7 cellular contexts compared by ENCODE assay signal in the genomic region with DNA sequence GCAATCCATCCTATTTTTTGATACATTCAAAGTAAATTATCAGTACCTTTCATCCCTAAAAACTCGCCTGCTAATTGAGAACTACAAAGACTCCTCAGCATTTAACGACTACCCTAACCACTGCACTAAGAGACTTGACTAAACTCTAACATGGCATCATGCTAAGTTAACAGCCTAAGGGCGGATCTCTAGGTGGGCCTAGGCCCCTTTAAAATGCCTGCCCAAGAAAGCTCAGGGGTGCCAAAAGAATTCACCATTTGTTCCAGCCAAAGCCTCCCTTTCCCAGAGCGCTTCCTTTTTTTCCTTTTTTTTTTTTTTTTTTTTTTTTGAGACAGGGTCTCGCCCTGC. TPM values are rescaled to one million over a fixed set of nuclear protein-coding genes. Genes with fewer than 3 reads are reported as not detected.
DNase-seq lines count a peak whose midpoint lies in the region; ATAC-seq and TF ChIP-seq lines count a peak whose summit lies in the region.

No MANE protein-coding gene starts in this region.

- peaks cover 0 to 11% of the 10 kb centered on the region in 2 experiments; a peak in 2 of 4 replicates for H3K36me3 ChIP-seq in HCT116 (ENCODE audit: control insufficient read depth in 1 of 2, insufficient read depth in 2 of 2, low read length in 2 of 2)
- peaks cover 6% of the 10 kb centered on the region; the same call in 1 of the 2 replicates for H3K36me3 ChIP-seq in SK-N-MC (ENCODE audit: insufficient read depth, low read length)
- peaks cover 0 to 18% (median 5%) of the 10 kb centered on the region in 4 donors for H3K36me3 ChIP-seq in sigmoid colon

- RAD21 ChIA-PET in HCT116 (lab: Charles Lee; ENCODE audit: low non-redundant PET in 1 of 2, low total read pairs in 2 of 2, uncharacterized antibody in 2 of 2, unreplicated experiment in 2 of 2), result no interaction called here

- H3K9ac ChIP-seq in HCT116 (ENCODE audit: low read length), result peak overlapping the region; percentile 77
- peak overlapping the region; percentile 79 for H3K9ac ChIP-seq in SK-N-MC (ENCODE audit: insufficient read length)

- H3K9me3 ChIP-seq in HCT116 (ENCODE audit: control insufficient read depth in 1 of 2, insufficient read depth in 1 of 2, low read depth in 1 of 2, low read length in 2 of 2) (no peaks in the 10 kb centered on the region), SK-N-MC (ENCODE audit: low read depth, low read length) (no peaks in the 10 kb centered on the region), sigmoid colon (no peaks in the 10 kb centered on the region)

- TF ChIP-seq EP300 in sigmoid colon (IDR thresholded peaks at IDR 0.05), result no peak

- POLR2A ChIA-PET in HCT116 (lab: Charles Lee), result no interaction called here

- H3K27me3 ChIP-seq in HCT116 (ENCODE audit: insufficient read depth, low read length), result no peaks in the 10 kb centered on the region
- no peaks in the 10 kb centered on the region for H3K27me3 ChIP-seq in foreskin keratinocyte
- H3K27me3 ChIP-seq in sigmoid colon, result no peaks in the 10 kb centered on the region

- H3K4me3 ChIP-seq in HCT116 (replicated peaks in 1 of 2; ENCODE audit: low read depth in 1 of 2, low read length in 2 of 2), result peak overlapping the region; percentile 69 to 78
- peak overlapping the region; percentile 83 for H3K4me3 ChIP-seq in SK-N-MC
- H3K4me3 ChIP-seq in sigmoid colon, result peak overlapping the region; percentile 75 to 94 (median 83)

- H3K4me2 ChIP-seq in HCT116 (ENCODE audit: low read length), result peak overlapping the region; percentile 81

- H2AFZ ChIP-seq in HCT116 (ENCODE audit: low read depth, low read length, poor library complexity, severe bottlenecking), result peak overlapping the region; percentile 94

- 51 to 58% methylated on average over 5 of the region's 5 CpGs for WGBS in sigmoid colon, 2 donors

- BruUV-seq in HCT116 (replicated peaks; lab: Mats Ljungman, UMichigan), result TSS peak; percentile 98

- H3K4me1 ChIP-seq in HCT116 (ENCODE audit: control insufficient read depth in 1 of 2, insufficient read depth in 2 of 2, low read length in 2 of 2) (peaks cover 4 to 23% of the 10 kb centered on the region in 2 experiments; a peak in 3 of 4 replicates), foreskin keratinocyte (peaks cover 3% of the 10 kb centered on the region), sigmoid colon (peaks cover 0 to 20% (median 15%) of the 10 kb centered on the region in 4 donors)

- ATAC-seq in HCT116 (peak; percentile 25), foreskin keratinocyte (peak; percentile 4), GM19467 (IDR thresholded peaks at IDR 0.05; ENCODE audit: unreplicated experiment) (no peak)

- H4K20me1 ChIP-seq in HCT116 (ENCODE audit: insufficient read depth), result no peaks in the 10 kb centered on the region

- TF ChIP-seq POLR2A in HCT116 (IDR thresholded peaks at IDR 0.05; ENCODE audit: borderline replicate concordance, extremely low read depth, insufficient read depth, insufficient read length), result no peak
- TF ChIP-seq POLR2A in sigmoid colon (IDR thresholded peaks at IDR 0.05), result no peak

- H3K27ac ChIP-seq in HCT116 (ENCODE audit: low read depth, low read length), result peak overlapping the region; percentile 37
- H3K27ac ChIP-seq in SK-N-MC, result peak overlapping the region; percentile 46; the same call in 1 of the 2 replicates
- peak overlapping the region; percentile 28 for H3K27ac ChIP-seq in foreskin keratinocyte
- peak overlapping the region; percentile 69 to 80 (median 78) for H3K27ac ChIP-seq in sigmoid colon

- DNase-seq in HCT116 (ENCODE audit: low read depth, low spot score) (no peak), SK-N-MC (ENCODE audit: low read depth, low spot score) (no peak), foreskin keratinocyte (no peak), sigmoid colon (no peak), OCI-M2 (lab: John Stamatoyannopoulos, UW; ENCODE audit: unreplicated experiment) (no peak), KG1 (lab: John Stamatoyannopoulos, UW) (no peak)

- CTCF ChIA-PET in HCT116 (lab: Charles Lee), result no interaction called here

- TF ChIP-seq RAD21 in HCT116 (IDR thresholded peaks at IDR 0.05; ENCODE audit: low read depth), result no peak

- no peaks in the 10 kb centered on the region for H3K9me2 ChIP-seq in HCT116 (ENCODE audit: insufficient read depth)

- TF ChIP-seq CTCF in HCT116 (IDR thresholded peaks at IDR 0.05 in 2 of 3, conservative IDR thresholded peaks at IDR 0.05 in 1 of 3; ENCODE audit: borderline replicate concordance in 1 of 3, insufficient read depth in 1 of 3, low read depth in 2 of 3, low read length in 2 of 3) (no peak), foreskin keratinocyte (conservative IDR thresholded peaks at IDR 0.05) (no peak), sigmoid colon (IDR thresholded peaks at IDR 0.05) (no peak)

- H3K79me2 ChIP-seq in HCT116 (ENCODE audit: insufficient read depth, low read length), result peaks cover 21% of the 10 kb centered on the region

- intact Hi-C loops in HCT116 (cut with micrococcal nuclease) (no loop called here), sigmoid colon (cut with DNase I) (loop anchor here (2.0 to 10.0 kb wide), 3 partner anchors 76 to 163 kb away; a partner anchor contains a TSS)

TF ChIP-seq in HCT116, 20 proteins besides CTCF, POLR2A, EP300 and RAD21:
- TF ChIP-seq POLR2AphosphoS5 (IDR thresholded peaks at IDR 0.05; ENCODE audit: low read depth, low read length), result no peak
- TF ChIP-seq, protein P1, sequence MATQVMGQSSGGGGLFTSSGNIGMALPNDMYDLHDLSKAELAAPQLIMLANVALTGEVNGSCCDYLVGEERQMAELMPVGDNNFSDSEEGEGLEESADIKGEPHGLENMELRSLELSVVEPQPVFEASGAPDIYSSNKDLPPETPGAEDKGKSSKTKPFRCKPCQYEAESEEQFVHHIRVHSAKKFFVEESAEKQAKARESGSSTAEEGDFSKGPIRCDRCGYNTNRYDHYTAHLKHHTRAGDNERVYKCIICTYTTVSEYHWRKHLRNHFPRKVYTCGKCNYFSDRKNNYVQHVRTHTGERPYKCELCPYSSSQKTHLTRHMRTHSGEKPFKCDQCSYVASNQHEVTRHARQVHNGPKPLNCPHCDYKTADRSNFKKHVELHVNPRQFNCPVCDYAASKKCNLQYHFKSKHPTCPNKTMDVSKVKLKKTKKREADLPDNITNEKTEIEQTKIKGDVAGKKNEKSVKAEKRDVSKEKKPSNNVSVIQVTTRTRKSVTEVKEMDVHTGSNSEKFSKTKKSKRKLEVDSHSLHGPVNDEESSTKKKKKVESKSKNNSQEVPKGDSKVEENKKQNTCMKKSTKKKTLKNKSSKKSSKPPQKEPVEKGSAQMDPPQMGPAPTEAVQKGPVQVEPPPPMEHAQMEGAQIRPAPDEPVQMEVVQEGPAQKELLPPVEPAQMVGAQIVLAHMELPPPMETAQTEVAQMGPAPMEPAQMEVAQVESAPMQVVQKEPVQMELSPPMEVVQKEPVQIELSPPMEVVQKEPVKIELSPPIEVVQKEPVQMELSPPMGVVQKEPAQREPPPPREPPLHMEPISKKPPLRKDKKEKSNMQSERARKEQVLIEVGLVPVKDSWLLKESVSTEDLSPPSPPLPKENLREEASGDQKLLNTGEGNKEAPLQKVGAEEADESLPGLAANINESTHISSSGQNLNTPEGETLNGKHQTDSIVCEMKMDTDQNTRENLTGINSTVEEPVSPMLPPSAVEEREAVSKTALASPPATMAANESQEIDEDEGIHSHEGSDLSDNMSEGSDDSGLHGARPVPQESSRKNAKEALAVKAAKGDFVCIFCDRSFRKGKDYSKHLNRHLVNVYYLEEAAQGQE (IDR thresholded peaks at IDR 0.05; ENCODE audit: low read depth), result no peak

RNA-seq across cellular contexts. Expression of a gene that starts 0.6 kb away (rescaled TPM):
- total RNA-seq in HCT116 (2021; ENCODE audit: unreplicated experiment), result 36.2 TPM
- 14.6 and 16.4 TPM in 2 replicates for polyA plus RNA-seq in HCT116 (2012)
- total RNA-seq in foreskin keratinocyte, result 24.4 and 25.9 TPM in 2 replicates
- polyA plus RNA-seq in foreskin keratinocyte, result 3.8 and 4.7 TPM in 2 replicates
- total RNA-seq in sigmoid colon, result 10 to 100 TPM; 17.1 to 19.4 (median 19.0) TPM
- polyA plus RNA-seq in sigmoid colon, result 10 to 100 TPM in 2 of 3 donors, 1 to 10 TPM in 1; 7.4 to 11.4 (median 10.7) TPM

RNA-seq across cellular contexts. Expression of a gene that starts 6.1 kb away (rescaled TPM):
- 0.37 TPM for total RNA-seq in HCT116 (2021; ENCODE audit: unreplicated experiment)
- polyA plus RNA-seq in HCT116 (2012), result not detected in 2 replicates
- not detected in 2 replicates for total RNA-seq in foreskin keratinocyte
- not detected in 2 replicates for polyA plus RNA-seq in foreskin keratinocyte
- total RNA-seq in sigmoid colon, result not detected
- under 1 TPM in 1 of 3 donors, not detected in 2; 0.85 TPM for polyA plus RNA-seq in sigmoid colon

RNA-seq across cellular contexts. Expression of a gene that starts 23.3 kb away (rescaled TPM):
- total RNA-seq in HCT116 (2021; ENCODE audit: unreplicated experiment), result 0.44 TPM
- polyA plus RNA-seq in HCT116 (2012), result 0.08 TPM in 1 of 2 replicates, not detected in the other
- total RNA-seq in foreskin keratinocyte, result not detected in 2 replicates
- not detected in 2 replicates for polyA plus RNA-seq in foreskin keratinocyte
- 1 to 10 TPM in 1 of 4 donors, under 1 TPM in 2, not detected in 1; 0.14 to 2.3 (median 0.36) TPM for total RNA-seq in sigmoid colon
- under 1 TPM in 1 of 3 donors, not detected in 2; 0.95 TPM for polyA plus RNA-seq in sigmoid colon

RNA-seq across cellular contexts. Expression of a gene that starts 59.2 kb away (rescaled TPM):
- total RNA-seq in HCT116 (2021; ENCODE audit: unreplicated experiment), result 4.1 TPM
- 1.0 and 3.4 TPM in 2 replicates for polyA plus RNA-seq in HCT116 (2012)
- total RNA-seq in foreskin keratinocyte, result 0.18 and 0.95 TPM in 2 replicates
- polyA plus RNA-seq in foreskin keratinocyte, result 0.35 and 0.63 TPM in 2 replicates
- total RNA-seq in sigmoid colon, result 10 to 100 TPM in 1 of 4 donors, 1 to 10 TPM in 3; 2.5 to 12.2 (median 6.7) TPM
- 1 to 10 TPM in 1 of 3 donors, not detected in 2; 5.4 TPM for polyA plus RNA-seq in sigmoid colon

Comparison
In these comparisons a context has a peak if more than half of its experiments do, and no peak if none do; other contexts are left out.
1. H3K27ac ChIP-seq: peak in every context shown above with its lines; median percentile 78 in sigmoid colon; 46 in SK-N-MC; 37 in HCT116; 28 in foreskin keratinocyte.